7 cellular contexts compared by ENCODE assay signal in genomic region chr2:9216143-9216542, GRCh38. TPM values are rescaled to one million over a fixed set of nuclear protein-coding genes. Genes with fewer than 3 reads are reported as not detected.
DNase-seq lines count a peak whose midpoint lies in the region; ATAC-seq, FAIRE-seq and TF ChIP-seq lines count a peak whose summit lies in the region.
"Not testable (repeated sequence)": the region's sequence is repeated elsewhere in the genome, so short reads cannot be mapped to it uniquely, and the experiment has no call there.
"Had no signal": no experiment of that assay in that cellular context is flagged by ENCODE, and none has a peak within 500 bp of the region (broad histone marks: within the 10 kb centered on the region; RNA-seq: fewer than 3 reads in every experiment).

No MANE protein-coding gene starts in this region.

- H3K27ac ChIP-seq in AG04450 (ENCODE audit: low read depth, low read length), result peak overlapping the region; percentile 11
- H3K27ac ChIP-seq in IMR-90 (ENCODE audit: insufficient read depth, low read length); astrocyte (ENCODE audit: low read depth, low read length); trophoblast cell (ENCODE audit: low read depth, low read length): not testable (repeated sequence)

- not testable (repeated sequence) for H3K4me2 ChIP-seq in IMR-90 (ENCODE audit: low read depth, low read length); astrocyte (ENCODE audit: low read length); trophoblast cell (ENCODE audit: low read length)

- not testable (repeated sequence) for H2BK5ac ChIP-seq in IMR-90 (ENCODE audit: low read depth, low read length, poor library complexity, severe bottlenecking); trophoblast cell (ENCODE audit: low read depth, low read length, poor library complexity)

- 100% methylated on average over 1 of the region's 2 CpGs; no CpG with 5 or more reads in 1 of the 2 experiments for WGBS in IMR-90 (ENCODE audit: extremely low coverage in 2 of 2, insufficient read length in 1 of 2), 2 experiments
- WGBS in trophoblast cell (ENCODE audit: extremely low coverage, insufficient coverage, insufficient read length), result no CpG with 5 or more reads among the region's 2 CpGs

- not testable (repeated sequence) for H3K9me3 ChIP-seq in AG04450 (ENCODE audit: control insufficient read depth, insufficient read depth, low read length); IMR-90 (ENCODE audit: control insufficient read depth, insufficient read depth, low read length); astrocyte (ENCODE audit: insufficient read depth, low read depth, low read length); trophoblast cell (ENCODE audit: insufficient read depth, low read depth, low read length)

- peaks cover 37 to 75% of the 10 kb centered on the region in 2 experiments for H3K79me1 ChIP-seq in IMR-90 (ENCODE audit: low read depth in 1 of 2, low read length in 2 of 2)
- not testable (repeated sequence) for H3K79me1 ChIP-seq in trophoblast cell (ENCODE audit: low read length)

- H3K9ac ChIP-seq in IMR-90 (ENCODE audit: low read depth, low read length); astrocyte (ENCODE audit: low read length); trophoblast cell (ENCODE audit: low read length): not testable (repeated sequence)

- H3K4me1 Mint-ChIP-seq in astrocyte (ENCODE audit: low read depth, unreplicated experiment), result peaks cover 43% of the 10 kb centered on the region
- peaks cover 81% of the 10 kb centered on the region for H3K4me1 Mint-ChIP-seq in chondrocyte (ENCODE audit: low read depth)
- peaks cover 28% of the 10 kb centered on the region for H3K4me1 Mint-ChIP-seq in nephron

- not testable (repeated sequence) for H3K27ac Mint-ChIP-seq in astrocyte (ENCODE audit: unreplicated experiment)
- H3K27ac Mint-ChIP-seq in chondrocyte (ENCODE audit: unreplicated experiment) (peak overlapping the region; percentile 9), nephron (peak overlapping the region in 2 of 3 experiments; percentile 5 to 38)

- H3K4me3 Mint-ChIP-seq in astrocyte (ENCODE audit: unreplicated experiment), result peak overlapping the region; percentile 4
- H3K4me3 Mint-ChIP-seq in chondrocyte (ENCODE audit: unreplicated experiment); nephron: not testable (repeated sequence)

- in situ Hi-C loops in IMR-90 (cut with MboI; ENCODE audit: low sequenced_read_pairs), result not testable (repeated sequence)

- H3K4me1 ChIP-seq in IMR-90 (ENCODE audit: control insufficient read depth, insufficient read depth, low read length) (peaks cover 31% of the 10 kb centered on the region), astrocyte (ENCODE audit: insufficient read depth, low read length) (peaks cover 19% of the 10 kb centered on the region)
- not testable (repeated sequence) for H3K4me1 ChIP-seq in trophoblast cell (ENCODE audit: control insufficient read depth in 1 of 2, insufficient read depth in 2 of 2, low read length in 2 of 2)

- not testable (repeated sequence) for H3K36me3 ChIP-seq in IMR-90 (ENCODE audit: control insufficient read depth, insufficient read depth, low read length); astrocyte (ENCODE audit: insufficient read depth, low read length)
- H3K36me3 ChIP-seq in trophoblast cell (ENCODE audit: control insufficient read depth in 1 of 2, insufficient read depth in 2 of 2, low read length in 2 of 2), result peaks cover 2 to 14% of the 10 kb centered on the region in 2 experiments

- peak overlapping the region; percentile 4; the same call in 1 of the 2 replicates for H3K23ac ChIP-seq in IMR-90 (ENCODE audit: low read depth, low read length)
- H3K23ac ChIP-seq in trophoblast cell (ENCODE audit: low read length), result not testable (repeated sequence)

- not testable (repeated sequence) for H2BK12ac ChIP-seq in trophoblast cell (ENCODE audit: low read length)

- peak overlapping the region; percentile 22 for H2AK9ac ChIP-seq in IMR-90 (replicated peaks; ENCODE audit: low read depth, low read length, poor library complexity)

- not testable (repeated sequence) for H3K56ac ChIP-seq in IMR-90 (ENCODE audit: extremely low read depth, insufficient read depth, low read length)

- DNase-seq in AG04450 (ENCODE audit: low read depth, low spot score); IMR-90; astrocyte (ENCODE audit: low read depth); chondrocyte (ENCODE audit: low spot score); trophoblast cell: not testable (repeated sequence)

- TF ChIP-seq CTCF in AG04450 (IDR thresholded peaks at IDR 0.05; ENCODE audit: low read depth, low read length); IMR-90 (conservative IDR thresholded peaks at IDR 0.05; ENCODE audit: low read depth, low read length); astrocyte (IDR thresholded peaks at IDR 0.05; ENCODE audit: insufficient read depth, low read depth, low read length); chondrocyte (IDR thresholded peaks at IDR 0.05); nephron (IDR thresholded peaks at IDR 0.05; ENCODE audit: unreplicated experiment in 3 of 3): not testable (repeated sequence)

- H2BK120ac ChIP-seq in IMR-90 (ENCODE audit: low read depth, low read length); trophoblast cell (ENCODE audit: insufficient read depth, low read length, poor library complexity): not testable (repeated sequence)

- CTCF ChIA-PET in AG04450 (lab: Charles Lee), result interaction anchor here (0.6 to 0.8 kb wide), 2 partner anchors 11 to 16 kb away, joined by 3 read pairs; no protein-coding TSS in a partner anchor
- CTCF ChIA-PET in IMR-90 (lab: Yijun Ruan, JAX), result not testable (repeated sequence)

- H4K91ac ChIP-seq in IMR-90 (ENCODE audit: insufficient read depth, low read depth, low read length); trophoblast cell (ENCODE audit: low read depth, low read length): not testable (repeated sequence)

- peaks cover 58% of the 10 kb centered on the region for H3K9me1 ChIP-seq in IMR-90 (ENCODE audit: insufficient read depth, low read length)

- not testable (repeated sequence) for H3K4me3 ChIP-seq in AG04450 (ENCODE audit: low read depth, low read length); IMR-90 (ENCODE audit: insufficient read depth, low read depth, low read length); astrocyte (ENCODE audit: insufficient read depth, low read depth, low read length); trophoblast cell (ENCODE audit: low read depth, low read length)

- POLR2A ChIA-PET in AG04450 (lab: Yijun Ruan, JAX), result interaction anchor here (0.6 kb wide), 1 partner anchor 18 kb away, joined by 7 read pairs; no protein-coding TSS in a partner anchor
- POLR2A ChIA-PET in IMR-90 (lab: Charles Lee; ENCODE audit: unreplicated experiment), result not testable (repeated sequence)

- not testable (repeated sequence) for H3K27me3 Mint-ChIP-seq in astrocyte (ENCODE audit: low read depth, unreplicated experiment); chondrocyte (ENCODE audit: low read depth); nephron (ENCODE audit: low read depth)

- not testable (repeated sequence) for TF ChIP-seq POLR2A in IMR-90 (IDR thresholded peaks at IDR 0.05; ENCODE audit: low read depth, low read length)

- H3K9me3 Mint-ChIP-seq in astrocyte (ENCODE audit: unreplicated experiment); chondrocyte (ENCODE audit: low read depth); nephron: not testable (repeated sequence)

- intact Hi-C loops in IMR-90 (cut with micrococcal nuclease), result not testable (repeated sequence)

- H2AK5ac ChIP-seq in IMR-90 (ENCODE audit: low read depth, low read length); trophoblast cell (ENCODE audit: low read length): not testable (repeated sequence)

- H3K18ac ChIP-seq in IMR-90 (ENCODE audit: low read depth, low read length); trophoblast cell (ENCODE audit: low read length): not testable (repeated sequence)

- dilution Hi-C loops in IMR-90 (cut with HindIII; ENCODE audit: low sequenced_read_pairs, unreplicated experiment), result not testable (repeated sequence)

- H4K8ac ChIP-seq in IMR-90 (ENCODE audit: low read depth in 2 of 2, low read length in 2 of 2); trophoblast cell (ENCODE audit: low read depth, low read length): not testable (repeated sequence)

- not testable (repeated sequence) for FAIRE-seq in astrocyte (lab: Jason Lieb, UNC)

- H3K79me2 ChIP-seq in astrocyte (ENCODE audit: insufficient read depth, low read length), result peaks cover 95% of the 10 kb centered on the region
- H3K79me2 ChIP-seq in trophoblast cell (ENCODE audit: control insufficient read depth, insufficient read depth, low read length, poor library complexity), result not testable (repeated sequence)

- H2AFZ ChIP-seq in IMR-90 (replicated peaks; ENCODE audit: low read length, poor library complexity); astrocyte (ENCODE audit: low read depth, low read length); trophoblast cell (ENCODE audit: insufficient read depth, low read length, poor library complexity): not testable (repeated sequence)

- not testable (repeated sequence) for BruUV-seq in IMR-90 (replicated peaks; lab: Mats Ljungman, UMichigan)

- not testable (repeated sequence) for H3K4ac ChIP-seq in IMR-90 (ENCODE audit: low read depth, low read length)
- H3K4ac ChIP-seq in trophoblast cell (ENCODE audit: low read depth, low read length), result peak overlapping the region; percentile 3

- not testable (repeated sequence) for TF ChIP-seq RAD21 in IMR-90 (IDR thresholded peaks at IDR 0.05; ENCODE audit: low read length)

- H2BK20ac ChIP-seq in IMR-90 (ENCODE audit: low read depth, low read length), result not testable (repeated sequence)

- not testable (repeated sequence) for H4K12ac ChIP-seq in trophoblast cell (ENCODE audit: low read depth, low read length)

- not testable (repeated sequence) for ATAC-seq in IMR-90 (ENCODE audit: low read depth)

- H3K14ac ChIP-seq in IMR-90 (replicated peaks; ENCODE audit: low read depth, low read length); trophoblast cell (ENCODE audit: low read length): not testable (repeated sequence)

- H4K20me1 ChIP-seq in IMR-90 (ENCODE audit: insufficient read depth, low read length) (peaks cover 71% of the 10 kb centered on the region; the same call in 1 of the 2 replicates), astrocyte (ENCODE audit: insufficient read depth, low read length) (peaks cover 76% of the 10 kb centered on the region)

- not testable (repeated sequence) for H3K36me3 Mint-ChIP-seq in astrocyte (ENCODE audit: low read depth, unreplicated experiment); chondrocyte (ENCODE audit: low read depth)
- H3K36me3 Mint-ChIP-seq in nephron (ENCODE audit: low read depth), result peaks cover 33% of the 10 kb centered on the region

- H2BK15ac ChIP-seq in IMR-90 (ENCODE audit: low read depth, low read length), result not testable (repeated sequence)

- not testable (repeated sequence) for H3K27me3 ChIP-seq in AG04450 (ENCODE audit: control insufficient read depth, insufficient read depth, low read length); IMR-90 (ENCODE audit: control insufficient read depth, insufficient read depth, low read length); astrocyte (ENCODE audit: insufficient read depth, low read length); trophoblast cell (ENCODE audit: insufficient read depth, low read length)

- not testable (repeated sequence) for H4K5ac ChIP-seq in IMR-90 (ENCODE audit: low read depth, low read length)

RNA-seq across cellular contexts. Expression of gene ASAP2, which starts 9.5 kb away (rescaled TPM):
- polyA plus RNA-seq in AG04450 (2011; rRNA removed) (24.6 and 30.0 TPM in 2 replicates), IMR-90 (2012; rRNA removed) (25.0 and 28.1 TPM in 2 replicates)
- polyA minus RNA-seq in AG04450 (2011; rRNA and poly(A)+ RNA removed), result 25.1 and 29.1 TPM in 2 replicates
- total RNA-seq in IMR-90 (2012; rRNA removed) (19.7 and 26.9 TPM in 2 replicates), astrocyte (47.2 and 62.6 TPM in 2 replicates), chondrocyte (60.7 to 73.2 TPM (median 61.5 TPM) in 3 replicates)
- 10.0 and 11.4 TPM in 2 replicates for polyA plus RNA-seq in IMR-90 (2012; cell fraction: cytosol; rRNA removed)
- polyA plus RNA-seq in IMR-90 (2012; cell fraction: nucleus; rRNA removed; ENCODE audit: low replicate concordance), result 23.8 and 56.1 TPM in 2 replicates
- 35.0 and 37.6 TPM in 2 replicates for polyA plus RNA-seq in trophoblast cell (2013)
- polyA plus RNA-seq: CD8-positive, alpha-beta memory T cell had no signal
